8 cellular contexts compared by ENCODE assay signal in the genomic region with DNA sequence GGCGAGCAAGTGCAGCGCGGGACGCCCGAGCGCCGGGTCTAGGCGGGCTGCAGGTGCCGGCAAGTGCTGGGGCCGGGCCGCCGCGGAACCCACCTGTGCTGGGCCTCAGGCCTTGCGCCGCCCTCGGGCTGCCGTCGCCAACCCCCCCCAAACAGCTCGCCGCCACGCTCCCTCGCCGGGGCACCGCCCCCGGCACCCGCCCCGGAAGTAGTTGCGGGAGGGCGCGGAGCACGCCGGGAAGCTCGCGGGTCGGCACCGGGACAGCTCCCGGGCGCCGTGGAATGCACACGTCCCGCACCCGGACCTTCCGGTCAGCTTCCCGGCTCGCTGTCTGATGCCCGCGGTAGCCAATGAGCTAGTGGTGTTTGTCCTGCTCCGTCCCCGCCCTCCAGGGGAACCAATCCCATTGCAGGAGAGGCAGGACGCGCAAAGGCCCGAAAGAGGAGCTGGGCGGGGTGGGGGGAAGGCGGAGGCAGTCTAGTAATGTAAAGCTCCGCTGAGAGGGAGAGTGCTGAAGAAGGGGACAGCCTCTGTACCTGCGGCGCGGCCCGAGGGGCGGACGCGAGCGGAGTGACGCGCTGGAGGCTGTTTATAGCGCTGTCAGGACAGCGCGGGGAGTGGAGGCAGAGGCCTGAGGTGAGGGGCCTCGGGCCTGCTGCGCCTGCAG. TPM values are rescaled to one million over a fixed set of nuclear protein-coding genes. Genes with fewer than 3 reads are reported as not detected.
DNase-seq lines count a peak whose midpoint lies in the region; ATAC-seq and TF ChIP-seq lines count a peak whose summit lies in the region.

A gene with protein sequence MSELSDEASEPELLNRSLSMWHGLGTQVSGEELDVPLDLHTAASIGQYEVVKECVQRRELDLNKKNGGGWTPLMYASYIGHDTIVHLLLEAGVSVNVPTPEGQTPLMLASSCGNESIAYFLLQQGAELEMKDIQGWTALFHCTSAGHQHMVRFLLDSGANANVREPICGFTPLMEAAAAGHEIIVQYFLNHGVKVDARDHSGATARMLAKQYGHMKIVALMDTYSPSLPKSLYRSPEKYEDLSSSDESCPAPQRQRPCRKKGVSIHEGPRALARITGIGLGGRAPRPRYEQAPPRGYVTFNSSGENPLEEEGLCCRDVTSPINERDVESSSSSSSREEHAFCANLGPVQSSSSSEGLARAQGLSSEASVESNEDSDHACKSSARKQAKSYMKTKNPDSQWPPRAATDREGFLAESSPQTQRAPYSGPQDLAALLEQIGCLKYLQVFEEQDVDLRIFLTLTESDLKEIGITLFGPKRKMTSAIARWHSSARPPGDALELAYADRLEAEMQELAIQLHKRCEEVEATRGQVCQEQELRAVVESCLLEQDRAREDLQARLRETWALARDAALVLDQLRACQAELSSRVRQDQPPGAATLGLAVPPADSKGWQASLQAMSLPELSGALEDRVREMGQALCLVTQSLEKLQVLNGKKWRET (minus strand): TSS at position 209 of the 667 bp plus-strand sequence. CDS start 4,122 bp downstream, outside the sequence.
DNAAF8 (plus strand) TSS at position 475 of the 667 bp plus-strand sequence. CDS start 1,978 bp downstream, outside the sequence.

- H3K4me3 ChIP-seq in Jurkat, Clone E6-1 (ENCODE audit: low read length): peak within 1 kb of the TSS; percentile 84
- peak within 1 kb of the TSS; percentile 87 to 94 (median 90) for H3K4me3 ChIP-seq in Peyer's patch

- no peaks in the 10 kb centered on the region for H3K9me3 Mint-ChIP-seq in naive B cell
- H3K9me3 Mint-ChIP-seq in stimulated activated effector memory CD8-positive, alpha-beta T cell treated with anti-CD3 and anti-CD28 coated beads, Interleukin-12 subunit alpha, Interleukin-12 subunit beta, amount 100 ng/mL, for 72 hours: no peaks in the 10 kb centered on the region

- no peaks in the 10 kb centered on the region for H3K27me3 ChIP-seq in Peyer's patch

- H3K4me1 Mint-ChIP-seq in naive B cell: peaks cover 11 to 24% (median 21%) of the 10 kb centered on the region in 3 donors
- H3K4me1 Mint-ChIP-seq in stimulated activated effector memory CD8-positive, alpha-beta T cell treated with anti-CD3 and anti-CD28 coated beads, Interleukin-12 subunit alpha, Interleukin-12 subunit beta, amount 100 ng/mL, for 72 hours: peaks cover 26% of the 10 kb centered on the region

- peaks cover 0 to 15% (median 0%) of the 10 kb centered on the region in 4 donors for H3K4me1 ChIP-seq in Peyer's patch

- no peaks in the 10 kb centered on the region for H3K9me3 ChIP-seq in Peyer's patch

- ATAC-seq in GM21717 (IDR thresholded peaks at IDR 0.05; ENCODE audit: unreplicated experiment) (peak; percentile 66), naive B cell (ENCODE audit: low read depth in 2 of 2) (peak; percentile 80 to 81)
- ATAC-seq in stimulated activated effector memory CD8-positive, alpha-beta T cell treated with anti-CD3 and anti-CD28 coated beads, Interleukin-12 subunit alpha, Interleukin-12 subunit beta, amount 100 ng/mL, for 72 hours: peak; percentile 88

- peak within 1 kb of the TSS; percentile 92 to 98 (median 94) for H3K4me3 Mint-ChIP-seq in naive B cell
- H3K4me3 Mint-ChIP-seq in stimulated activated effector memory CD8-positive, alpha-beta T cell treated with anti-CD3 and anti-CD28 coated beads, Interleukin-12 subunit alpha, Interleukin-12 subunit beta, amount 100 ng/mL, for 72 hours: peak within 1 kb of the TSS; percentile 90

- H3K27ac Mint-ChIP-seq in naive B cell: peak within 1 kb of the TSS; percentile 86 to 97 (median 96)
- peak within 1 kb of the TSS; percentile 90 for H3K27ac Mint-ChIP-seq in stimulated activated effector memory CD8-positive, alpha-beta T cell treated with anti-CD3 and anti-CD28 coated beads, Interleukin-12 subunit alpha, Interleukin-12 subunit beta, amount 100 ng/mL, for 72 hours

- H3K36me3 ChIP-seq in Peyer's patch: peaks cover 0 to 12% (median 0%) of the 10 kb centered on the region in 3 donors

- DNase-seq in DMS79 (lab: John Stamatoyannopoulos, UW): peak; percentile 85
- peak; percentile 58 for DNase-seq in Jurkat, Clone E6-1 (ENCODE audit: low read depth, low spot score)
- peak; percentile 74 to 96 (median 96) for DNase-seq in Peyer's patch
- peak; percentile 77 for DNase-seq in activated T-helper 1 cell treated with Interleukin-2 at 50 U/mL for 16 hours (ENCODE audit: low read depth)
- peak; percentile 98 for DNase-seq in fibroblast of gingiva (ENCODE audit: low read depth)
- DNase-seq in naive B cell: peak; percentile 84
- DNase-seq in stimulated activated effector memory CD8-positive, alpha-beta T cell treated with anti-CD3 and anti-CD28 coated beads, Interleukin-12 subunit alpha, Interleukin-12 subunit beta, amount 100 ng/mL, for 72 hours (ENCODE audit: low spot score in 2 of 2): peak; percentile 73 to 89

- TF ChIP-seq CTCF in Peyer's patch (IDR thresholded peaks at IDR 0.05): no peak

- H3K27me3 Mint-ChIP-seq in naive B cell: no peaks in the 10 kb centered on the region

- H3K27ac ChIP-seq in Peyer's patch: peak within 1 kb of the TSS; percentile 59 to 80 (median 78)

- peak in 1 of 2 donors; percentile 20 for TF ChIP-seq POLR2A in Peyer's patch (IDR thresholded peaks at IDR 0.05)

- no peaks in the 10 kb centered on the region for H3K36me3 Mint-ChIP-seq in naive B cell
- peaks cover 20% of the 10 kb centered on the region for H3K36me3 Mint-ChIP-seq in stimulated activated effector memory CD8-positive, alpha-beta T cell treated with anti-CD3 and anti-CD28 coated beads, Interleukin-12 subunit alpha, Interleukin-12 subunit beta, amount 100 ng/mL, for 72 hours

RNA-seq across cellular contexts. Expression of the first gene that starts in this region (rescaled TPM):
- 13.3 TPM for polyA plus RNA-seq in Jurkat, Clone E6-1 (2012; ENCODE audit: insufficient read depth, insufficient read length)
- 10 to 100 TPM; 20.8 to 42.9 (median 36.6) TPM for total RNA-seq in Peyer's patch
- polyA plus RNA-seq in naive B cell (ENCODE audit: low read depth in 6 of 6): 1 to 10 TPM in 5 of 6 donors, not detected in 1; 3.9 to 8.3 (median 4.4) TPM

RNA-seq across cellular contexts. Expression of gene DNAAF8, which starts in this region (rescaled TPM):
- not detected for polyA plus RNA-seq in Jurkat, Clone E6-1 (2012; ENCODE audit: insufficient read depth, insufficient read length)
- not detected for total RNA-seq in Peyer's patch
- under 1 TPM in 4 of 6 donors, not detected in 2; 0.30 to 0.84 (median 0.35) TPM for polyA plus RNA-seq in naive B cell (ENCODE audit: low read depth in 6 of 6)

Comparison
In these comparisons a context has a peak if more than half of its experiments do, and no peak if none do; other contexts are left out.
1. Peak in every context shown above with its lines: DNase-seq, ATAC-seq, H3K4me3 ChIP-seq and H3K27ac ChIP-seq.